In the genomic region with DNA sequence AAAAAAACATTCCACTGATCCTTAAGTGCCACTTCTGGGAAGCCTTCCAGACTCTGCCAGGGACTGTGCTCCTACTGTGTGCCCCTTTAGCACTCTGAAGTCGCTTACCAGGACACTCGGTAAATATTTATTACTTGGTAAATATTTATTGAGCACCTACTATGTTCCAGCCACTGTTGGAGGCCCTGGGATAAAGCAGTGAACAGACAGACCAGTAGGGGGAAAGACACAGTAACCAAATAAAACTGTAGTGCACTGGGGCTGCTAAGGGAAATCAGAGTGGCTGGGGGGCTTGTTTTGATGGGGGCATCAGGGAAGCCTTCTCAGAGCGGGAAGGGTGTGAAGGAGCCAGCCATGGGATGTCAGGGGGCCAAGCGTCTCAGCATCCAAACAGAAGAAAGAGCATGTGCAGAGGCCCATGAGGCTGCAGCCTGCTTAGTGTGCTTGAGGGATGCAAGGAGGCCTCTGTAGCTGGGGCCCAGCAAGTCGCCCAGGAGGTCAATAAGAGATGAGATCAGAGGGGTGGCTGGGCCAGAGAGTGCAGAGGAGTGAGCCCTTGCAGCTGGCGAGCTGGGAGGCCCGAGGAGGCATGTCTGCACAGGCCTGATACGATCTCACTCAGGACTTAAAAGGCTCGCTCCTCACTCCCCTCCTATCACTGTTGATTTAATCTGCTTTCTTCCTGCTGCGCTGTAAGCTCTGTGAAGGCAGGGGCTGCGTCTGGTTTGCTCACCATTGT, we compare ENCODE assay signal across 8 cellular contexts. TPM values are rescaled to one million over a fixed set of nuclear protein-coding genes. Genes with fewer than 3 reads are reported as not detected.
DNase-seq lines count a peak whose midpoint lies in the region; ATAC-seq and TF ChIP-seq lines count a peak whose summit lies in the region.

No MANE protein-coding gene starts in this region.

- H3K4me1 Mint-ChIP-seq in chondrocyte (ENCODE audit: low read depth), result no peaks in the 10 kb centered on the region

- H3K9ac ChIP-seq in HUES6 (ENCODE audit: low read length) (peak overlapping the region; percentile 25), adipocyte (ENCODE audit: low read length) (peak overlapping the region; percentile 7)

- peaks cover 4% of the 10 kb centered on the region for H3K27me3 Mint-ChIP-seq in chondrocyte (ENCODE audit: low read depth)

- H3K4me3 ChIP-seq in HUES6 (ENCODE audit: low read depth, low read length), result no peak overlapping the region
- no peak overlapping the region for H3K4me3 ChIP-seq in adipocyte (ENCODE audit: low read length)
- no peak overlapping the region for H3K4me3 ChIP-seq in right cardiac atrium (ENCODE audit: low read length)
- H3K4me3 ChIP-seq in esophagus squamous epithelium, result peak overlapping the region in 1 of 4 donors; percentile 18
- H3K4me3 ChIP-seq in tibial nerve, result no peak overlapping the region

- no peak for TF ChIP-seq EP300 in tibial nerve (IDR thresholded peaks at IDR 0.05)

- H3K4me3 Mint-ChIP-seq in chondrocyte (ENCODE audit: unreplicated experiment), result no peak overlapping the region

- H3K27ac Mint-ChIP-seq in chondrocyte (ENCODE audit: unreplicated experiment), result no peak overlapping the region

- 51% methylated on average over 11 of the region's 11 CpGs for WGBS in right cardiac atrium
- 52 to 68% methylated on average over 5 to 9 of the region's 11 CpGs for WGBS in esophagus squamous epithelium, 2 donors
- 59 to 66% methylated on average over 11 of the region's 11 CpGs for WGBS in tibial nerve, 2 donors

- no peaks in the 10 kb centered on the region for H3K9me3 Mint-ChIP-seq in chondrocyte (ENCODE audit: low read depth)

- TF ChIP-seq CTCF in esophagus squamous epithelium (IDR thresholded peaks at IDR 0.05), result no peak
- TF ChIP-seq CTCF in chondrocyte (IDR thresholded peaks at IDR 0.05), result no peak
- no peak for TF ChIP-seq CTCF in tibial nerve (IDR thresholded peaks at IDR 0.05)

- H3K27ac ChIP-seq in HUES6 (ENCODE audit: low read depth, low read length), result no peak overlapping the region; the same call in 1 of the 2 replicates
- no peak overlapping the region for H3K27ac ChIP-seq in right cardiac atrium (ENCODE audit: low read length)
- H3K27ac ChIP-seq in esophagus squamous epithelium, result peak overlapping the region in 2 of 4 donors; percentile 52 to 60
- H3K27ac ChIP-seq in tibial nerve, result peak overlapping the region in 1 of 4 donors; percentile 27

- DNase-seq in adipocyte (ENCODE audit: low read depth) (no peak), right cardiac atrium (peak; percentile 50 to 71 (median 54)), putamen (ENCODE audit: low spot score) (peak; percentile 49), esophagus squamous epithelium (lab: John Stamatoyannopoulos, UW) (no peak), chondrocyte (ENCODE audit: low spot score) (no peak), tibial nerve (ENCODE audit: low spot score in 2 of 2) (no peak)

- ATAC-seq in right cardiac atrium (peak; percentile 71 to 77), GM18870 (IDR thresholded peaks at IDR 0.05; ENCODE audit: unreplicated experiment) (no peak)

- intact Hi-C loops in right cardiac atrium (cut with DNase I), result no loop called here
- intact Hi-C loops in esophagus squamous epithelium (cut with DNase I), result no loop called here

- H3K27me3 ChIP-seq in HUES6 (ENCODE audit: control insufficient read depth, insufficient read depth, low read length) (no peaks in the 10 kb centered on the region), adipocyte (replicated peaks; ENCODE audit: control insufficient read depth, insufficient read depth, low read length) (no peaks in the 10 kb centered on the region), right cardiac atrium (ENCODE audit: control insufficient read depth, insufficient read depth) (no peaks in the 10 kb centered on the region), esophagus squamous epithelium (no peaks in the 10 kb centered on the region), tibial nerve (no peaks in the 10 kb centered on the region)

- H3K36me3 ChIP-seq in HUES6 (ENCODE audit: control insufficient read depth, insufficient read depth, low read length) (no peaks in the 10 kb centered on the region), adipocyte (ENCODE audit: control insufficient read depth, insufficient read depth, low read length, severe bottlenecking) (no peaks in the 10 kb centered on the region), esophagus squamous epithelium (no peaks in the 10 kb centered on the region), tibial nerve (no peaks in the 10 kb centered on the region)

- H3K36me3 Mint-ChIP-seq in chondrocyte (ENCODE audit: low read depth), result no peaks in the 10 kb centered on the region

- TF ChIP-seq POLR2A in esophagus squamous epithelium (IDR thresholded peaks at IDR 0.05), result no peak
- TF ChIP-seq POLR2A in tibial nerve (IDR thresholded peaks at IDR 0.05), result no peak

- H3K9me3 ChIP-seq in HUES6 (ENCODE audit: control insufficient read depth, insufficient read depth, low read depth, low read length) (peaks cover 7% of the 10 kb centered on the region; the same call in 1 of the 2 replicates), adipocyte (ENCODE audit: control insufficient read depth, low read length) (no peaks in the 10 kb centered on the region), right cardiac atrium (ENCODE audit: control insufficient read depth, low read length) (no peaks in the 10 kb centered on the region), esophagus squamous epithelium (no peaks in the 10 kb centered on the region), tibial nerve (peaks cover 0 to 9% (median 0%) of the 10 kb centered on the region in 4 donors)

- H3K4me1 ChIP-seq in HUES6 (ENCODE audit: control insufficient read depth, insufficient read depth, low read length), result peaks cover 23% of the 10 kb centered on the region
- H3K4me1 ChIP-seq in adipocyte (ENCODE audit: control insufficient read depth, insufficient read depth, low read length), result peaks cover 16% of the 10 kb centered on the region
- H3K4me1 ChIP-seq in right cardiac atrium (ENCODE audit: control insufficient read depth, insufficient read depth, low read length), result no peaks in the 10 kb centered on the region
- H3K4me1 ChIP-seq in esophagus squamous epithelium, result peaks cover 0 to 22% (median 9%) of the 10 kb centered on the region in 3 donors
- peaks cover 0 to 23% (median 0%) of the 10 kb centered on the region in 4 donors for H3K4me1 ChIP-seq in tibial nerve

RNA-seq across cellular contexts. Expression of a gene that starts 28.6 kb away (rescaled TPM):
- 10 to 100 TPM in 3 of 4 donors, 1 to 10 TPM in 1; 6.6 to 14.9 (median 12.8) TPM for total RNA-seq in right cardiac atrium
- 3.7 TPM for polyA plus RNA-seq in right cardiac atrium
- 10 to 100 TPM; 25.0 to 54.5 (median 30.8) TPM for total RNA-seq in esophagus squamous epithelium
- total RNA-seq in chondrocyte, result 19.4 to 30.1 TPM (median 29.6 TPM) in 3 replicates
- total RNA-seq in tibial nerve, result 10 to 100 TPM; 16.0 to 29.2 (median 22.2) TPM

Comparison
In these comparisons a context has a peak if more than half of its experiments do, and no peak if none do; other contexts are left out.
1. DNase-seq: peak in right cardiac atrium (3 of 3) and putamen (single experiment); none in adipocyte (single experiment), esophagus squamous epithelium (single experiment), chondrocyte (single experiment) and tibial nerve (0 of 2).